ENCODE assay signal across 11 cellular contexts in the genomic region with DNA sequence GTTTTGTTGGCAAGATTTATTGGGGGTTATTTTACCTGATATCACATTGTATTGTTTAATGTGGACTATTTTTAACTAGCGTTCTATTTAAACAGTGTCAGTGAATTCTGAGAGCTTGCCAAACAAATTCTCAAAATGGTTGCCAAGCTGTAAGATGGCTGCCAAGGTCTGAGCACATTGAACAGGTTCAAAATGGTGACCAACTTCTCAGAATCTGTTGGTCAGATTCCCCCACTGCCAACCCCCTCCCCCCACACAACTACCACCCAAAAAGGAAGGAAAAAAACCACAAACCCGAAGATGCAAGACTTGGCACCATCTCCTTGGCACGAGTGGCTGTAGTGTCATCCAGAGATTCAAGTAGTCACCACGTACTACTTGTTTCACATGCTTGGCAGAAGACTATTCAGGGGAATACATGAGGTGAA.
DNase-seq lines count a peak whose midpoint lies in the region; FAIRE-seq and TF ChIP-seq lines count a peak whose summit lies in the region.
"Had no signal": no experiment of that assay in that cellular context is flagged by ENCODE, and none has a peak within 500 bp of the region (broad histone marks: within the 10 kb centered on the region; RNA-seq: fewer than 3 reads in every experiment).

No MANE protein-coding gene starts in this region.

- no peak for TF ChIP-seq CTCF in keratinocyte (optimal IDR thresholded peaks at IDR 0.05 in 1 of 3, IDR thresholded peaks at IDR 0.05 in 1 of 3, conservative IDR thresholded peaks at IDR 0.05 in 1 of 3; ENCODE audit: extremely low read depth in 1 of 3, insufficient read depth in 2 of 3, low read length in 3 of 3)

- no peaks in the 10 kb centered on the region for H3K27me3 ChIP-seq in keratinocyte (ENCODE audit: control insufficient read depth, extremely low read depth, insufficient read depth, low read length)

- H3K4me2 ChIP-seq in keratinocyte (ENCODE audit: control insufficient read depth, extremely low read depth, insufficient read depth, low read depth, low read length): peak overlapping the region; percentile 83

- no peaks in the 10 kb centered on the region for H4K20me1 ChIP-seq in keratinocyte (ENCODE audit: control insufficient read depth, extremely low read depth, insufficient read depth, low read length)

- H3K36me3 ChIP-seq in keratinocyte (ENCODE audit: control insufficient read depth in 2 of 2, extremely low read depth in 1 of 2, insufficient read depth in 2 of 2, low read length in 2 of 2): no peaks in the 10 kb centered on the region

- no peaks in the 10 kb centered on the region for H3K79me2 ChIP-seq in keratinocyte (ENCODE audit: control insufficient read depth, insufficient read depth, low read length)

- H3K4me3 ChIP-seq in keratinocyte (ENCODE audit: control insufficient read depth in 2 of 3, extremely low read depth in 1 of 3, insufficient read depth in 2 of 3, low read depth in 1 of 3, low read length in 3 of 3) (peak overlapping the region in 2 of 3 experiments; percentile 28 to 47), skin epidermis (peak overlapping the region in 1 of 7 experiments; percentile 25)

- H3K27ac ChIP-seq in angular gyrus (ENCODE audit: low read depth, low read length) (peak overlapping the region; percentile 7), keratinocyte (ENCODE audit: control insufficient read depth, insufficient read depth, low read length) (peak overlapping the region; percentile 62), skin epidermis (peak overlapping the region in 13 of 21 experiments; percentile 12 to 74 (median 55))

- DNase-seq in M059J (ENCODE audit: low read depth) (peak; percentile 2), keratinocyte (ENCODE audit: low read depth, low spot score) (no peak), COLO829 (ENCODE audit: low spot score) (no peak), HK-2 (ENCODE audit: unreplicated experiment) (no peak)
- DNase-seq in activated CD8-positive, alpha-beta memory T cell treated with anti-CD3 and anti-CD28 coated beads for 24 hours: no peak
- no peak for DNase-seq in stimulated activated CD4-positive, alpha-beta T cell treated with anti-CD3 and anti-CD28 coated beads, Interleukin-2, amount 100 ng/mL, for 48 hours
- DNase-seq: activated CD4-positive, CD25-positive, alpha-beta regulatory T cell treated with anti-CD3 and anti-CD28 coated beads, Interleukin-2, amount 50 U/mL, for 72 hours; EL; NCI-H524 had no signal

- H3K4me1 ChIP-seq in keratinocyte (ENCODE audit: control insufficient read depth, extremely low read depth, insufficient read depth, low read length): peaks cover 22% of the 10 kb centered on the region

- H3K9me1 ChIP-seq in keratinocyte (ENCODE audit: control insufficient read depth, extremely low read depth, insufficient read depth, low read length): no peaks in the 10 kb centered on the region

- FAIRE-seq in keratinocyte (lab: Jason Lieb, UNC): peak; percentile 74

- dilution Hi-C loops in keratinocyte (cut with MboI; ENCODE audit: extremely low pct_ligation_motif_present, low sequenced_read_pairs): no loop called here

- H3K9me3 ChIP-seq in keratinocyte (ENCODE audit: control insufficient read depth, low read depth, low read length): no peaks in the 10 kb centered on the region

- H2AFZ ChIP-seq in keratinocyte (ENCODE audit: control insufficient read depth, low read length): peak overlapping the region; percentile 95

- peak overlapping the region; percentile 49 for H3K9ac ChIP-seq in keratinocyte (ENCODE audit: control insufficient read depth, extremely low read depth, insufficient read depth, low read length)

Comparison
In these comparisons a context has a peak if more than half of its experiments do, and no peak if none do; other contexts are left out.
1. H3K27ac ChIP-seq: peak in every context shown above with its lines; median percentile 62 in keratinocyte; 55 in skin epidermis; 7 in angular gyrus.